In genomic region chr2:176105078-176105726, GRCh38 we compare ENCODE assay signal across 17 cellular contexts. TPM values are rescaled to one million over a fixed set of nuclear protein-coding genes. Genes with fewer than 3 reads are reported as not detected.
DNase-seq lines count a peak whose midpoint lies in the region; ATAC-seq and TF ChIP-seq lines count a peak whose summit lies in the region.
"Had no signal": no experiment of that assay in that cellular context is flagged by ENCODE, and none has a peak within 500 bp of the region (broad histone marks: within the 10 kb centered on the region; RNA-seq: fewer than 3 reads in every experiment).

No MANE protein-coding gene starts in this region.

- H3K27me3 Mint-ChIP-seq in HFFc6 (ENCODE audit: insufficient read depth), result peaks cover 13% of the 10 kb centered on the region
- H3K27me3 Mint-ChIP-seq in effector memory CD8-positive, alpha-beta T cell, result peaks cover 79 to 90% of the 10 kb centered on the region in 2 donors

- ATAC-seq in GM19035 (IDR thresholded peaks at IDR 0.05; ENCODE audit: unreplicated experiment), result no peak
- ATAC-seq in effector memory CD8-positive, alpha-beta T cell (replicated peaks), result no peak
- ATAC-seq in right cardiac atrium, result no peak
- ATAC-seq: activated CD4-positive, alpha-beta T cell treated with anti-CD3 and anti-CD28 coated beads for 36 hours had no signal

- H3K36me3 Mint-ChIP-seq in HFFc6 (ENCODE audit: low read depth), result peaks cover 6% of the 10 kb centered on the region
- peaks cover 46% of the 10 kb centered on the region for H3K36me3 Mint-ChIP-seq in effector memory CD8-positive, alpha-beta T cell (ENCODE audit: insufficient read depth)

- H3K4me3 ChIP-seq in colonic mucosa (peak overlapping the region; percentile 26), right cardiac atrium (ENCODE audit: low read length) (no peak overlapping the region)

- WGBS in right cardiac atrium, result 5% methylated on average over 25 of the region's 25 CpGs

- peak; percentile 38 for DNase-seq in DMS53 (lab: John Stamatoyannopoulos, UW)
- no peak for DNase-seq in DMS53 treated with DMSO at 0.1 percent for 48 hours (lab: John Stamatoyannopoulos, UW; ENCODE audit: unreplicated experiment)
- no peak for DNase-seq in HFFc6
- DNase-seq in colonic mucosa, result no peak
- DNase-seq in posterior vena cava (ENCODE audit: low spot score), result peak; percentile 46
- no peak for DNase-seq in effector memory CD8-positive, alpha-beta T cell
- no peak for DNase-seq in right cardiac atrium
- DNase-seq: activated CD4-positive, alpha-beta T cell treated with anti-CD3 and anti-CD28 coated beads for 36 hours; foreskin keratinocyte; NCI-H748 treated with DMSO at 0.1 percent for 48 hours; occipital lobe; stimulated activated CD4-positive, alpha-beta T cell treated with anti-CD3 and anti-CD28 coated beads, Interleukin-4, amount 100 ng/mL, for 4 hours had no signal

- peaks cover 91% of the 10 kb centered on the region for H3K27me3 ChIP-seq in colonic mucosa
- no peaks in the 10 kb centered on the region for H3K27me3 ChIP-seq in right cardiac atrium (ENCODE audit: control insufficient read depth, insufficient read depth)

- H3K27ac ChIP-seq in colonic mucosa (peak overlapping the region; percentile 63), right cardiac atrium (ENCODE audit: low read length) (no peak overlapping the region)
- H3K27ac ChIP-seq: 22Rv1, foreskin keratinocyte had no signal

- H3K9me3 Mint-ChIP-seq in HFFc6, result no peaks in the 10 kb centered on the region
- no peaks in the 10 kb centered on the region for H3K9me3 Mint-ChIP-seq in effector memory CD8-positive, alpha-beta T cell

- H3K9ac ChIP-seq in colonic mucosa (ENCODE audit: low read depth in 2 of 2, low read length in 2 of 2), result peak overlapping the region; percentile 55 to 79

- H3K4me3 Mint-ChIP-seq in HFFc6, result peak overlapping the region; percentile 83
- peak overlapping the region in 1 of 2 donors; percentile 59 for H3K4me3 Mint-ChIP-seq in effector memory CD8-positive, alpha-beta T cell
- H3K4me3 Mint-ChIP-seq: activated CD4-positive, alpha-beta T cell treated with anti-CD3 and anti-CD28 coated beads for 36 hours had no signal

- TF ChIP-seq CTCF in HFFc6 (IDR thresholded peaks at IDR 0.05), result no peak
- no peak for TF ChIP-seq CTCF in colonic mucosa (IDR thresholded peaks at IDR 0.05)

- intact Hi-C loops in colonic mucosa (cut with DNase I), result no loop called here
- intact Hi-C loops in posterior vena cava (cut with DNase I), result no loop called here
- intact Hi-C loops in right cardiac atrium (cut with DNase I), result no loop called here

- H3K27ac Mint-ChIP-seq in HFFc6, result peak overlapping the region; percentile 77
- H3K27ac Mint-ChIP-seq in effector memory CD8-positive, alpha-beta T cell, result peak overlapping the region in 1 of 2 donors; percentile 85
- H3K27ac Mint-ChIP-seq: activated CD4-positive, alpha-beta T cell treated with anti-CD3 and anti-CD28 coated beads for 36 hours had no signal

- H3K4me1 Mint-ChIP-seq in HFFc6 (ENCODE audit: low read depth), result peaks cover 40% of the 10 kb centered on the region
- peaks cover 14 to 23% of the 10 kb centered on the region in 2 donors for H3K4me1 Mint-ChIP-seq in effector memory CD8-positive, alpha-beta T cell (ENCODE audit: low read depth in 2 of 2)

- no peaks in the 10 kb centered on the region for H3K36me3 ChIP-seq in colonic mucosa

- peaks cover 3% of the 10 kb centered on the region for H3K4me1 ChIP-seq in colonic mucosa
- no peaks in the 10 kb centered on the region for H3K4me1 ChIP-seq in right cardiac atrium (ENCODE audit: control insufficient read depth, insufficient read depth, low read length)
- H3K4me1 ChIP-seq: foreskin keratinocyte had no signal

- H3K9me3 ChIP-seq in colonic mucosa (no peaks in the 10 kb centered on the region), right cardiac atrium (ENCODE audit: control insufficient read depth, low read length) (no peaks in the 10 kb centered on the region)

RNA-seq across cellular contexts. Expression of gene HOXD11, which starts 1.9 kb away (rescaled TPM):
- total RNA-seq in HFFc6 (2021; fragmentation: NEBNext Ultra II Directional; extraction: Animal tissue kit (Norgen Biotek cat#: 25700)), result 10 to 100 TPM in 1 of 6 experiments, 1 to 10 TPM in 5; 6.0 to 10.2 (median 7.6) TPM
- total RNA-seq in colonic mucosa (1 to 10 TPM in 1 of 2 donors, under 1 TPM in 1; 0.25 to 1.6 TPM), posterior vena cava (1 to 10 TPM in 1 of 2 donors, under 1 TPM in 1; 0.32 to 5.3 TPM), right cardiac atrium (not detected)
- polyA plus RNA-seq in right cardiac atrium, result not detected
- total RNA-seq: activated CD4-positive, alpha-beta T cell treated with anti-CD3 and anti-CD28 coated beads for 36 hours; activated naive CD4-positive, alpha-beta T cell treated with anti-CD3 and anti-CD28 coated beads, Interleukin-2, amount 50 U/mL, for 72 hours; foreskin keratinocyte; occipital lobe; subcutaneous adipose tissue had no signal
- polyA plus RNA-seq: foreskin keratinocyte had no signal

RNA-seq across cellular contexts. Expression of gene HOXD12, which starts 5.6 kb away (rescaled TPM):
- under 1 TPM in 4 of 6 experiments, not detected in 2; 0.19 to 0.36 (median 0.26) TPM for total RNA-seq in HFFc6 (2021; fragmentation: NEBNext Ultra II Directional; extraction: Animal tissue kit (Norgen Biotek cat#: 25700))
- not detected for total RNA-seq in colonic mucosa
- total RNA-seq in posterior vena cava, result not detected
- total RNA-seq in right cardiac atrium, result not detected
- not detected for polyA plus RNA-seq in right cardiac atrium
- total RNA-seq: activated CD4-positive, alpha-beta T cell treated with anti-CD3 and anti-CD28 coated beads for 36 hours; activated naive CD4-positive, alpha-beta T cell treated with anti-CD3 and anti-CD28 coated beads, Interleukin-2, amount 50 U/mL, for 72 hours; foreskin keratinocyte; occipital lobe; subcutaneous adipose tissue had no signal
- polyA plus RNA-seq: foreskin keratinocyte had no signal

RNA-seq across cellular contexts. Expression of gene HOXD10, which starts 11.4 kb away (rescaled TPM):
- total RNA-seq in HFFc6 (2021; fragmentation: NEBNext Ultra II Directional; extraction: Animal tissue kit (Norgen Biotek cat#: 25700)), result 10 to 100 TPM; 10.9 to 14.5 (median 12.8) TPM
- total RNA-seq in colonic mucosa (1 to 10 TPM in 1 of 2 donors, under 1 TPM in 1; 0.32 to 1.9 TPM), posterior vena cava (10 to 100 TPM in 1 of 2 donors, 1 to 10 TPM in 1; 1.6 to 10.1 TPM), right cardiac atrium (not detected)
- polyA plus RNA-seq in right cardiac atrium, result not detected
- total RNA-seq: activated CD4-positive, alpha-beta T cell treated with anti-CD3 and anti-CD28 coated beads for 36 hours; activated naive CD4-positive, alpha-beta T cell treated with anti-CD3 and anti-CD28 coated beads, Interleukin-2, amount 50 U/mL, for 72 hours; foreskin keratinocyte; occipital lobe; SK-MEL-5 had no signal
- polyA plus RNA-seq: foreskin keratinocyte had no signal

RNA-seq across cellular contexts. Expression of gene HOXD13, which starts 12.7 kb away (rescaled TPM):
- total RNA-seq in HFFc6 (2021; fragmentation: NEBNext Ultra II Directional; extraction: Animal tissue kit (Norgen Biotek cat#: 25700)), result 1 to 10 TPM; 1.2 to 1.7 (median 1.5) TPM
- total RNA-seq in colonic mucosa (under 1 TPM; 0.32 to 0.77 TPM), posterior vena cava (not detected), right cardiac atrium (not detected)
- polyA plus RNA-seq in right cardiac atrium, result not detected
- total RNA-seq: activated CD4-positive, alpha-beta T cell treated with anti-CD3 and anti-CD28 coated beads for 36 hours; activated naive CD4-positive, alpha-beta T cell treated with anti-CD3 and anti-CD28 coated beads, Interleukin-2, amount 50 U/mL, for 72 hours; foreskin keratinocyte; occipital lobe had no signal
- polyA plus RNA-seq: foreskin keratinocyte had no signal

RNA-seq across cellular contexts. Expression of gene HOXD9, which starts 17.3 kb away (rescaled TPM):
- 1 to 10 TPM; 2.1 to 2.7 (median 2.4) TPM for total RNA-seq in HFFc6 (2021; fragmentation: NEBNext Ultra II Directional; extraction: Animal tissue kit (Norgen Biotek cat#: 25700))
- total RNA-seq in colonic mucosa (1 to 10 TPM in 1 of 2 donors, under 1 TPM in 1; 0.86 to 1.7 TPM), posterior vena cava (10 to 100 TPM in 1 of 2 donors, 1 to 10 TPM in 1; 7.9 to 12.0 TPM), right cardiac atrium (not detected)
- polyA plus RNA-seq in right cardiac atrium, result 0.09 TPM
- total RNA-seq: activated CD4-positive, alpha-beta T cell treated with anti-CD3 and anti-CD28 coated beads for 36 hours; activated naive CD4-positive, alpha-beta T cell treated with anti-CD3 and anti-CD28 coated beads, Interleukin-2, amount 50 U/mL, for 72 hours; occipital lobe had no signal

Comparison
In these comparisons a context has a peak if more than half of its experiments do, and no peak if none do; other contexts are left out.
1. DNase-seq: peak in DMS53 (single experiment) and posterior vena cava (single experiment); none in DMS53 treated with DMSO at 0.1 percent for 48 hours (single experiment), HFFc6 (single experiment), colonic mucosa (single experiment), effector memory CD8-positive, alpha-beta T cell (0 of 3) and right cardiac atrium (0 of 3).